8 cellular contexts compared by ENCODE assay signal in the genomic region with DNA sequence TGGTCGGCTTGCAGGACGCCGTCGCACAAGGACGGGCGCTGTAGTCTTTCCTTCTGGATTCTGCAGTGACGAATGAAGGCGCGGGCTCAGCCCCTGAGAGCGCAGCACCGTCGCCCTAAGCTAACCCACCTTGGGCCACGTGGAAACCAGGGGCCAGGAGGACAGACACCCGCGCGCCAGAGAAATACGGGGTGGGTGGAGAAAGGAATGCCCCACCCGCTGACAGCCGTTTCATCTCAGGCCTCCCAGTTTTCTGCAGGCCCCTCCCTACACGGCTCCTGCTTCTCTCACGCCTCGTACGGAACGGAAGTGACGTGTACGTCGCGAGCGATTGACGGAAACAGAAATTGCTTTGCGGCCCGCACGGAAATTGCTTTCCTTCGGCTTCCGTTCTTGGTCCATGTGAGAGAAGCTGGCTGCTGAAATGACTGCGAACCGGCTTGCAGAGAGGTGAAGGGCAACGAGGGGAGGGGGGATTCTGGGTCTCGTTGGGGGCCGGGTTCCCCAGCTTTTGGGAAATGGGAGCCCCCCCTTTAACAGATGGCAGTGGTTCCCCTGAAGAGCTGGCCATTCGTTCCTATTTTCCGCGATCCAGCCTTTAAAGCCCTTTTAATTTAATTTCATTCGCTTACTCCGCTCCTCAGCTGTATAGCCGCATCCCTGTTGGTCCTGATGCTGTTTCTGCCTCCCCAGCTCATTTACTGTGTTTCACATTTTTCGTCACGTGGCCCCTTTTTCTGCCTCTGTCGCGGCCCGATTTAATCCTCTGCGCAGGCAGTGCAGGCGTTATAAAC. TPM values are rescaled to one million over a fixed set of nuclear protein-coding genes. Genes with fewer than 3 reads are reported as not detected.
DNase-seq lines count a peak whose midpoint lies in the region; ATAC-seq and TF ChIP-seq lines count a peak whose summit lies in the region.

A gene with protein sequence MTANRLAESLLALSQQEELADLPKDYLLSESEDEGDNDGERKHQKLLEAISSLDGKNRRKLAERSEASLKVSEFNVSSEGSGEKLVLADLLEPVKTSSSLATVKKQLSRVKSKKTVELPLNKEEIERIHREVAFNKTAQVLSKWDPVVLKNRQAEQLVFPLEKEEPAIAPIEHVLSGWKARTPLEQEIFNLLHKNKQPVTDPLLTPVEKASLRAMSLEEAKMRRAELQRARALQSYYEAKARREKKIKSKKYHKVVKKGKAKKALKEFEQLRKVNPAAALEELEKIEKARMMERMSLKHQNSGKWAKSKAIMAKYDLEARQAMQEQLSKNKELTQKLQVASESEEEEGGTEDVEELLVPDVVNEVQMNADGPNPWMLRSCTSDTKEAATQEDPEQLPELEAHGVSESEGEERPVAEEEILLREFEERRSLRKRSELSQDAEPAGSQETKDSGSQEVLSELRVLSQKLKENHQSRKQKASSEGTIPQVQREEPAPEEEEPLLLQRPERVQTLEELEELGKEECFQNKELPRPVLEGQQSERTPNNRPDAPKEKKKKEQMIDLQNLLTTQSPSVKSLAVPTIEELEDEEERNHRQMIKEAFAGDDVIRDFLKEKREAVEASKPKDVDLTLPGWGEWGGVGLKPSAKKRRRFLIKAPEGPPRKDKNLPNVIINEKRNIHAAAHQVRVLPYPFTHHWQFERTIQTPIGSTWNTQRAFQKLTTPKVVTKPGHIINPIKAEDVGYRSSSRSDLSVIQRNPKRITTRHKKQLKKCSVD (plus strand): TSS at position 378 of the 794 bp plus-strand sequence. CDS start 47 bp downstream, at position 425.

- peak within 1 kb of the TSS; percentile 80 for H3K4me3 ChIP-seq in AG10803 (ENCODE audit: low read length)

- no peak for TF ChIP-seq CTCF in AG10803 (conservative IDR thresholded peaks at IDR 0.05; ENCODE audit: low read length)

- ATAC-seq in GM19043 (IDR thresholded peaks at IDR 0.05; ENCODE audit: low read depth, unreplicated experiment) (peak; percentile 95), HG03378 (IDR thresholded peaks at IDR 0.05; ENCODE audit: unreplicated experiment) (peak; percentile 93)

- DNase-seq in AG10803 (ENCODE audit: low read depth) (peak; percentile 87), NCI-H460 (ENCODE audit: extremely low read depth, low read depth) (peak; percentile 92), cerebellum (ENCODE audit: low spot score) (peak; percentile 85), islet precursor cell (peak; percentile 93)
- DNase-seq in activated CD4-positive, CD25-positive, alpha-beta regulatory T cell treated with anti-CD3 and anti-CD28 coated beads, Interleukin-2, amount 50 U/mL, for 72 hours: peak; percentile 73
- peak; percentile 66 to 73 (median 73) for DNase-seq in stimulated activated CD4-positive, alpha-beta T cell treated with anti-CD3 and anti-CD28 coated beads, Interleukin-12 subunit alpha, Interleukin-12 subunit beta, amount 100 ng/mL, for 48 hours (ENCODE audit: low read depth in 2 of 3, low spot score in 1 of 3)

RNA-seq across cellular contexts. Expression of the gene that starts here (rescaled TPM):
- 50.9 and 53.6 TPM in 2 replicates for total RNA-seq in NCI-H460 (2014; rRNA removed; shearing (Covaris generic))
- 29.0 and 33.5 TPM in 2 replicates for polyA plus RNA-seq in NCI-H460 (2014; cell fraction: nucleus; rRNA removed)
- total RNA-seq in cerebellum: 7.3 TPM

Comparison
In these comparisons a context has a peak if more than half of its experiments do, and no peak if none do; other contexts are left out.
1. Peak in every context shown above with its lines: DNase-seq, ATAC-seq and H3K4me3 ChIP-seq.